Comparison of ENCODE assay signal across 8 cellular contexts in genomic region chr7:5522288-5522687, GRCh38. TPM values are rescaled to one million over a fixed set of nuclear protein-coding genes. Genes with fewer than 3 reads are reported as not detected.
DNase-seq lines count a peak whose midpoint lies in the region; ATAC-seq, FAIRE-seq and TF ChIP-seq lines count a peak whose summit lies in the region.
"Not testable (repeated sequence)": the region's sequence is repeated elsewhere in the genome, so short reads cannot be mapped to it uniquely, and the experiment has no call there.

No MANE protein-coding gene starts in this region.

- not testable (repeated sequence) for H3K9ac ChIP-seq in K562 (ENCODE audit: insufficient read depth in 1 of 2, low read depth in 2 of 2, low read length in 2 of 2)

- 92% methylated on average over 10 of the region's 10 CpGs for WGBS in A549 (ENCODE audit: missing lambda C conversion rate)
- 80% methylated on average over 10 of the region's 10 CpGs for WGBS in K562 (ENCODE audit: insufficient coverage, low coverage, missing lambda C conversion rate)

- not testable (repeated sequence) for H3K27me3 Mint-ChIP-seq in IgD-negative memory B cell; T-helper 2 cell treated with Interferon-gamma antibody and Interleukin-4, amounts not matched to agents 5 μg/mL and 100 μg/mL, for 36 hours (ENCODE audit: low read depth); activated T-cell treated with anti-CD3 and anti-CD28 coated beads, Interleukin-2, amount 50 U/mL, for 72 hours (ENCODE audit: low read depth); progenitor cell of endocrine pancreas

- FAIRE-seq in A549 (lab: Jason Lieb, UNC); K562 (lab: Jason Lieb, UNC): not testable (repeated sequence)

- TF ChIP-seq POLR2A in A549 (IDR thresholded peaks at IDR 0.05; ENCODE audit: low read length); K562 (conservative IDR thresholded peaks at IDR 0.05): not testable (repeated sequence)

- CTCF ChIA-PET in A549 (lab: Yijun Ruan, JAX), result interaction anchor here (8.4 kb wide), 1 partner anchor 28 kb away, joined by 71 read pairs; no protein-coding TSS in a partner anchor
- CTCF ChIA-PET in K562 (lab: Yijun Ruan, JAX; ENCODE audit: low intra/inter-chr PET ratio), result not testable (repeated sequence)

- H3K4me1 ChIP-seq in A549, result peaks cover 23% of the 10 kb centered on the region; the same call in 2 of the 3 replicates
- not testable (repeated sequence) for H3K4me1 ChIP-seq in K562 (replicated peaks in 1 of 2; ENCODE audit: control insufficient read depth in 2 of 2, insufficient read depth in 2 of 2, low read length in 2 of 2)

- H3K4me3 ChIP-seq in A549; K562; fibroblast of the aortic adventitia (ENCODE audit: low read depth, low read length): not testable (repeated sequence)

- not testable (repeated sequence) for H3K27me3 ChIP-seq in K562 (ENCODE audit: control insufficient read depth in 2 of 2, insufficient read depth in 2 of 2, low read length in 2 of 2)

- not testable (repeated sequence) for TF ChIP-seq CTCF in A549 (IDR thresholded peaks at IDR 0.05); K562 (IDR thresholded peaks at IDR 0.05 in 2 of 3, conservative IDR thresholded peaks at IDR 0.05 in 1 of 3; ENCODE audit: insufficient read depth in 2 of 3, low read depth in 1 of 3, low read length in 3 of 3); fibroblast of the aortic adventitia (IDR thresholded peaks at IDR 0.05; ENCODE audit: insufficient read depth, low read length); progenitor cell of endocrine pancreas (IDR thresholded peaks at IDR 0.05; ENCODE audit: unreplicated experiment)

- H3K9me3 Mint-ChIP-seq in IgD-negative memory B cell; T-helper 2 cell treated with Interferon-gamma antibody and Interleukin-4, amounts not matched to agents 5 μg/mL and 100 μg/mL, for 36 hours; activated T-cell treated with anti-CD3 and anti-CD28 coated beads, Interleukin-2, amount 50 U/mL, for 72 hours; progenitor cell of endocrine pancreas (ENCODE audit: low read depth): not testable (repeated sequence)

- POLR2A ChIA-PET in A549 (lab: Yijun Ruan, JAX), result not testable (repeated sequence)
- POLR2A ChIA-PET in K562 (lab: Yijun Ruan, JAX), result interaction anchor here (0.8 to 5.3 kb wide), 10 partner anchors 15 to 282 kb away, joined by 3 to 71 read pairs (median 4); partner anchors contain the start of gene TNRC18

- H2AFZ ChIP-seq in K562 (ENCODE audit: low read depth, low read length), result not testable (repeated sequence)

- H3K9me1 ChIP-seq in K562 (ENCODE audit: control insufficient read depth, insufficient read depth, low read length), result not testable (repeated sequence)

- peaks cover 27% of the 10 kb centered on the region for H3K36me3 ChIP-seq in K562 (ENCODE audit: control insufficient read depth, insufficient read depth, low read length)

- peaks cover 19 to 26% (median 22%) of the 10 kb centered on the region in 3 donors for H3K4me1 Mint-ChIP-seq in IgD-negative memory B cell
- peaks cover 18% of the 10 kb centered on the region for H3K4me1 Mint-ChIP-seq in T-helper 2 cell treated with Interferon-gamma antibody and Interleukin-4, amounts not matched to agents 5 μg/mL and 100 μg/mL, for 36 hours (ENCODE audit: low read depth)
- peaks cover 30% of the 10 kb centered on the region for H3K4me1 Mint-ChIP-seq in activated T-cell treated with anti-CD3 and anti-CD28 coated beads, Interleukin-2, amount 50 U/mL, for 72 hours (ENCODE audit: low read depth)
- not testable (repeated sequence) for H3K4me1 Mint-ChIP-seq in progenitor cell of endocrine pancreas (ENCODE audit: low read depth)

- not testable (repeated sequence) for H3K27ac ChIP-seq in A549; K562 (ENCODE audit: extremely low read depth, low read depth, low read length)

- H3K36me3 Mint-ChIP-seq in IgD-negative memory B cell, result not testable (repeated sequence)
- H3K36me3 Mint-ChIP-seq in T-helper 2 cell treated with Interferon-gamma antibody and Interleukin-4, amounts not matched to agents 5 μg/mL and 100 μg/mL, for 36 hours (ENCODE audit: low read depth), result peaks cover 30% of the 10 kb centered on the region
- peaks cover 7 to 14% of the 10 kb centered on the region in 2 donors for H3K36me3 Mint-ChIP-seq in activated T-cell treated with anti-CD3 and anti-CD28 coated beads, Interleukin-2, amount 50 U/mL, for 72 hours (ENCODE audit: insufficient read depth in 2 of 2)
- H3K36me3 Mint-ChIP-seq in progenitor cell of endocrine pancreas (ENCODE audit: insufficient read depth), result peaks cover 28% of the 10 kb centered on the region

- in situ Hi-C loops in K562 (cut with MboI), result not testable (repeated sequence)

- peaks cover 20% of the 10 kb centered on the region for H4K20me1 ChIP-seq in K562 (replicated peaks; ENCODE audit: control insufficient read depth, insufficient read depth, low read length)

- not testable (repeated sequence) for H3K4me3 Mint-ChIP-seq in IgD-negative memory B cell; T-helper 2 cell treated with Interferon-gamma antibody and Interleukin-4, amounts not matched to agents 5 μg/mL and 100 μg/mL, for 36 hours; activated T-cell treated with anti-CD3 and anti-CD28 coated beads, Interleukin-2, amount 50 U/mL, for 72 hours; progenitor cell of endocrine pancreas (ENCODE audit: low read depth)

- peak in 1 of 2 experiments; percentile 53 for DNase-seq in A549 (ENCODE audit: low read depth in 1 of 2, low spot score in 1 of 2)
- DNase-seq in EL, result peak; percentile 44
- DNase-seq in T-helper 2 cell treated with Interferon-gamma antibody and Interleukin-4, amounts not matched to agents 5 μg/mL and 100 μg/mL, for 36 hours (ENCODE audit: low spot score); activated T-cell treated with anti-CD3 and anti-CD28 coated beads, Interleukin-2, amount 50 U/mL, for 72 hours; K562 (ENCODE audit: extremely low read depth in 1 of 4, low spot score in 3 of 4); progenitor cell of endocrine pancreas (ENCODE audit: low spot score, unreplicated experiment): not testable (repeated sequence)
- DNase-seq in fibroblast of the aortic adventitia (ENCODE audit: low read depth), result peak; percentile 15

- H3K27ac Mint-ChIP-seq in IgD-negative memory B cell (peak overlapping the region; percentile 53 to 94 (median 59)), progenitor cell of endocrine pancreas (peak overlapping the region; percentile 90)
- peak overlapping the region; percentile 26 for H3K27ac Mint-ChIP-seq in T-helper 2 cell treated with Interferon-gamma antibody and Interleukin-4, amounts not matched to agents 5 μg/mL and 100 μg/mL, for 36 hours
- H3K27ac Mint-ChIP-seq in activated T-cell treated with anti-CD3 and anti-CD28 coated beads, Interleukin-2, amount 50 U/mL, for 72 hours, result peak overlapping the region; percentile 27

- not testable (repeated sequence) for H3K79me2 ChIP-seq in K562 (ENCODE audit: control insufficient read depth, insufficient read depth, low read length)

- BruUV-seq in K562 (replicated peaks; lab: Mats Ljungman, UMichigan), result not testable (repeated sequence)

- TF ChIP-seq EP300 in A549 (IDR thresholded peaks at IDR 0.05); K562 (IDR thresholded peaks at IDR 0.05; ENCODE audit: low read length): not testable (repeated sequence)

- ATAC-seq in A549, result peak in 1 of 2 experiments; percentile 0; a peak in 2 of 6 replicates
- ATAC-seq in activated T-cell treated with anti-CD3 and anti-CD28 coated beads, Interleukin-2, amount 50 U/mL, for 72 hours (replicated peaks in 1 of 2), result peak in 1 of 2 donors; percentile 3
- ATAC-seq in K562, result not testable (repeated sequence)

- H3K4me2 ChIP-seq in A549; K562 (ENCODE audit: insufficient read depth, low read length): not testable (repeated sequence)

- intact Hi-C loops in K562 (cut with micrococcal nuclease), result not testable (repeated sequence)

- H3K9me3 ChIP-seq in A549; K562 (replicated peaks; ENCODE audit: control insufficient read depth, insufficient read depth, low read depth, low read length): not testable (repeated sequence)

- TF ChIP-seq RAD21 in A549 (conservative IDR thresholded peaks at IDR 0.05 in 1 of 2, IDR thresholded peaks at IDR 0.05 in 1 of 2); K562 (CRISPR knock-in tag; conservative IDR thresholded peaks at IDR 0.05 in 1 of 2, IDR thresholded peaks at IDR 0.05 in 1 of 2): not testable (repeated sequence)

RNA-seq across cellular contexts. Expression of gene ACTB, which starts 8.1 kb away (rescaled TPM):
- polyA plus RNA-seq in A549 (2011; rRNA removed) (1,312 and 1,863 TPM in 2 replicates), A549 (2017; fragmentation: RNase III; extraction: RNeasy Plus Mini Kit Qiagen cat#74134 plus additional on column Dnase treatment) (5,057 to 5,556 TPM (median 5,344 TPM) in 3 replicates), IgD-negative memory B cell (10,465 TPM), K562 (2011; rRNA removed) (394 and 1,035 TPM in 2 replicates), K562 (2014; fragmentation: Illumina TruSeq; extraction: Trizol) (3,161 and 3,227 TPM in 2 replicates), K562 (2014; fragmentation: Nextera tagmentation; extraction: Ambion mirVana) (1,000 to 10,000 TPM; 1,484 to 2,232 TPM), K562 (2014; rRNA removed) (1,030 and 1,055 TPM in 2 replicates)
- 6,925 and 8,166 TPM in 2 replicates for polyA plus RNA-seq in A549 (2012; cell fraction: cytosol; rRNA removed)
- polyA plus RNA-seq in A549 (2012; cell fraction: nucleus; rRNA removed), result 8,032 and 13,648 TPM in 2 replicates
- polyA minus RNA-seq in A549 (2011; rRNA and poly(A)+ RNA removed), result 3,044 and 5,216 TPM in 2 replicates
- 1,000 to 10,000 TPM; 4,284 to 5,173 TPM for total RNA-seq in activated T-cell treated with anti-CD3 and anti-CD28 coated beads, Interleukin-2, amount 50 U/mL, for 72 hours
- total RNA-seq in K562 (2011; cell fraction: chromatin; rRNA removed; ENCODE audit: low replicate concordance), result 442 and 814 TPM in 2 replicates
- 822 and 827 TPM in 2 replicates for total RNA-seq in K562 (2011; cell fraction: nucleolus; rRNA removed)
- total RNA-seq in K562 (2011; cell fraction: nucleoplasm; rRNA removed), result 612 and 733 TPM in 2 replicates
- total RNA-seq in K562 (2014; rRNA removed) (1,050 and 1,578 TPM in 2 replicates), K562 (2014; rRNA removed; fragmentation: Illumina TruSeq; extraction: Trizol) (1,330 and 1,372 TPM in 2 replicates), K562 (2015; rRNA removed; fragmentation: Illumina TruSeq; extraction: Trizol) (1,064 and 1,131 TPM in 2 replicates), K562 (2021) (3,434 and 3,475 TPM in 2 replicates), fibroblast of the aortic adventitia (ENCODE audit: low replicate concordance) (3,820 and 8,760 TPM in 2 replicates), progenitor cell of endocrine pancreas (3,065 and 3,098 TPM in 2 replicates)
- polyA plus RNA-seq in K562 (2011; cell fraction: cytosol; rRNA removed), result 886 and 917 TPM in 2 replicates
- 1,199 and 1,212 TPM in 2 replicates for polyA plus RNA-seq in K562 (2011; cell fraction: nucleus; rRNA removed)
- 3,171 and 3,886 TPM in 2 replicates for polyA plus RNA-seq in K562 (2012)
- 535 and 828 TPM in 2 replicates for polyA minus RNA-seq in K562 (2011; rRNA and poly(A)+ RNA removed)
- 1,311 and 2,256 TPM in 2 replicates for polyA minus RNA-seq in K562 (2011; cell fraction: cytosol; rRNA and poly(A)+ RNA removed)
- 373 and 553 TPM in 2 replicates for polyA minus RNA-seq in K562 (2011; cell fraction: nucleus; rRNA and poly(A)+ RNA removed)

RNA-seq across cellular contexts. Expression of gene FBXL18, which starts 8.7 kb away (rescaled TPM):
- 5.2 and 5.8 TPM in 2 replicates for polyA plus RNA-seq in A549 (2011; rRNA removed)
- 6.7 and 11.7 TPM in 2 replicates for polyA plus RNA-seq in A549 (2012; cell fraction: cytosol; rRNA removed)
- polyA plus RNA-seq in A549 (2012; cell fraction: nucleus; rRNA removed), result 21.0 and 33.1 TPM in 2 replicates
- 12.3 to 13.0 TPM (median 12.7 TPM) in 3 replicates for polyA plus RNA-seq in A549 (2017; fragmentation: RNase III; extraction: RNeasy Plus Mini Kit Qiagen cat#74134 plus additional on column Dnase treatment)
- polyA minus RNA-seq in A549 (2011; rRNA and poly(A)+ RNA removed), result 6.3 and 9.3 TPM in 2 replicates
- 1.3 TPM for polyA plus RNA-seq in IgD-negative memory B cell
- total RNA-seq in activated T-cell treated with anti-CD3 and anti-CD28 coated beads, Interleukin-2, amount 50 U/mL, for 72 hours, result 10 to 100 TPM in 1 of 2 donors, 1 to 10 TPM in 1; 10.0 to 12.3 TPM
- 15.8 and 38.3 TPM in 2 replicates for total RNA-seq in K562 (2011; cell fraction: chromatin; rRNA removed; ENCODE audit: low replicate concordance)
- 22.5 and 24.8 TPM in 2 replicates for total RNA-seq in K562 (2011; cell fraction: nucleolus; rRNA removed)
- total RNA-seq in K562 (2011; cell fraction: nucleoplasm; rRNA removed), result 13.9 and 14.8 TPM in 2 replicates
- 3.5 and 4.5 TPM in 2 replicates for total RNA-seq in K562 (2014; rRNA removed)
- 1.4 and 1.5 TPM in 2 replicates for total RNA-seq in K562 (2014; rRNA removed; fragmentation: Illumina TruSeq; extraction: Trizol)
- total RNA-seq in K562 (2015; rRNA removed; fragmentation: Illumina TruSeq; extraction: Trizol), result 2.6 and 2.7 TPM in 2 replicates
- total RNA-seq in K562 (2021), result 13.4 and 14.2 TPM in 2 replicates
- polyA plus RNA-seq in K562 (2011; rRNA removed), result 1.2 and 3.0 TPM in 2 replicates
- 2.0 and 4.8 TPM in 2 replicates for polyA plus RNA-seq in K562 (2011; cell fraction: cytosol; rRNA removed)
- 3.8 and 7.6 TPM in 2 replicates for polyA plus RNA-seq in K562 (2011; cell fraction: nucleus; rRNA removed)
- polyA plus RNA-seq in K562 (2012), result 5.4 and 6.2 TPM in 2 replicates
- 2.2 and 3.2 TPM in 2 replicates for polyA plus RNA-seq in K562 (2014; fragmentation: Illumina TruSeq; extraction: Trizol)
- polyA plus RNA-seq in K562 (2014; fragmentation: Nextera tagmentation; extraction: Ambion mirVana), result under 1 TPM; 0.25 to 0.31 TPM
- polyA plus RNA-seq in K562 (2014; rRNA removed), result 5.2 and 5.7 TPM in 2 replicates
- 1.7 and 2.2 TPM in 2 replicates for polyA minus RNA-seq in K562 (2011; rRNA and poly(A)+ RNA removed)
- polyA minus RNA-seq in K562 (2011; cell fraction: cytosol; rRNA and poly(A)+ RNA removed), result 5.8 and 6.3 TPM in 2 replicates
- 5.0 and 6.2 TPM in 2 replicates for polyA minus RNA-seq in K562 (2011; cell fraction: nucleus; rRNA and poly(A)+ RNA removed)
- 8.4 and 8.6 TPM in 2 replicates for total RNA-seq in fibroblast of the aortic adventitia (ENCODE audit: low replicate concordance)
- total RNA-seq in progenitor cell of endocrine pancreas, result 11.7 and 12.6 TPM in 2 replicates

Comparison
In these comparisons a context has a peak if more than half of its experiments do, and no peak if none do; other contexts are left out.
1. H3K27ac Mint-ChIP-seq: peak in every context shown above with its lines; median percentile 90 in progenitor cell of endocrine pancreas; 59 in IgD-negative memory B cell; 27 in activated T-cell treated with anti-CD3 and anti-CD28 coated beads, Interleukin-2, amount 50 U/mL, for 72 hours; 26 in T-helper 2 cell treated with Interferon-gamma antibody and Interleukin-4, amounts not matched to agents 5 μg/mL and 100 μg/mL, for 36 hours.